In genomic region chr6:9795880-9796279, GRCh38 we compare ENCODE assay signal across 31 cellular contexts.
"Had no signal": no experiment of that assay in that cellular context is flagged by ENCODE, and none has a peak within 500 bp of the region (broad histone marks: within the 10 kb centered on the region; RNA-seq: fewer than 3 reads in every experiment).

No MANE protein-coding gene starts in this region.

- H3K27ac ChIP-seq: dorsolateral prefrontal cortex, left ventricle myocardium inferior, pancreas, psoas muscle, right atrium auricular region, thoracic aorta, uterus, WERI-Rb-1 had no signal

- H3K9me3 Mint-ChIP-seq: nephron had no signal

- H3K4me3 Mint-ChIP-seq: activated CD4-positive, alpha-beta memory T cell treated with anti-CD3 and anti-CD28 coated beads for 36 hours; activated CD4-positive, alpha-beta T cell treated with anti-CD3 and anti-CD28 coated beads, Interleukin-2, amount 10 ng/mL, durations not matched to agents 24 days and 14 days; activated naive CD4-positive, alpha-beta T cell treated with anti-CD3 and anti-CD28 coated beads, Interleukin-2, amount 50 U/mL, for 24 hours; activated naive CD8-positive, alpha-beta T cell treated with anti-CD3 and anti-CD28 coated beads, Interleukin-2, amount 50 U/mL, for 24 hours; central memory CD8-positive, alpha-beta T cell; nephron; stimulated activated naive CD8-positive, alpha-beta T cell treated with anti-CD3 and anti-CD28 coated beads, Interleukin-15, Interleukin-2, amounts not matched to agents 100 ng/mL and 50 ng/mL, for 24 hours; T-helper 17 cell had no signal

- H3K36me3 Mint-ChIP-seq: activated CD4-positive, alpha-beta memory T cell treated with anti-CD3 and anti-CD28 coated beads for 36 hours; activated naive CD4-positive, alpha-beta T cell treated with anti-CD3 and anti-CD28 coated beads, Interleukin-2, amount 50 U/mL, for 24 hours had no signal

- H3K4me1 ChIP-seq: left ventricle myocardium inferior, pancreas, psoas muscle, right atrium auricular region, uterus had no signal

- H3K27ac Mint-ChIP-seq: activated CD4-positive, alpha-beta memory T cell treated with anti-CD3 and anti-CD28 coated beads for 36 hours; activated CD4-positive, alpha-beta T cell treated with anti-CD3 and anti-CD28 coated beads, Interleukin-2, amount 10 ng/mL, durations not matched to agents 24 days and 14 days; activated naive CD4-positive, alpha-beta T cell treated with anti-CD3 and anti-CD28 coated beads, Interleukin-2, amount 50 U/mL, for 24 hours; activated naive CD8-positive, alpha-beta T cell treated with anti-CD3 and anti-CD28 coated beads, Interleukin-2, amount 50 U/mL, for 24 hours; stimulated activated naive CD8-positive, alpha-beta T cell treated with anti-CD3 and anti-CD28 coated beads, Interleukin-15, Interleukin-2, amounts not matched to agents 100 ng/mL and 50 ng/mL, for 24 hours; T-helper 17 cell had no signal

- H3K27me3 ChIP-seq: pancreas, right atrium auricular region, uterus had no signal

- H3K4me1 Mint-ChIP-seq: activated CD4-positive, alpha-beta T cell treated with anti-CD3 and anti-CD28 coated beads, Interleukin-2, amount 10 ng/mL, durations not matched to agents 24 days and 14 days; activated naive CD4-positive, alpha-beta T cell treated with anti-CD3 and anti-CD28 coated beads, Interleukin-2, amount 50 U/mL, for 24 hours; activated naive CD8-positive, alpha-beta T cell treated with anti-CD3 and anti-CD28 coated beads, Interleukin-2, amount 50 U/mL, for 24 hours; central memory CD8-positive, alpha-beta T cell; nephron; T-helper 17 cell had no signal

- DNase-seq: activated CD4-positive, alpha-beta memory T cell treated with anti-CD3 and anti-CD28 coated beads for 36 hours; activated CD4-positive, alpha-beta T cell treated with anti-CD3 and anti-CD28 coated beads, Interleukin-2, amount 10 ng/mL, durations not matched to agents 24 days and 14 days; activated CD4-positive, CD25-positive, alpha-beta regulatory T cell treated with anti-CD3 and anti-CD28 coated beads, Interleukin-2, amount 50 U/mL, for 72 hours; activated CD8-positive, alpha-beta memory T cell treated with anti-CD3 and anti-CD28 coated beads, Interleukin-2, amount 50 U/mL, for 4 hours; activated gamma-delta T cell treated with Interleukin-2 at 50 U/mL for 16 hours; activated naive CD8-positive, alpha-beta T cell treated with anti-CD3 and anti-CD28 coated beads, Interleukin-2, amount 50 U/mL, for 24 hours; activated T-cell treated with anti-CD3 and anti-CD28 coated beads, Interleukin-2, amount 50 U/mL, for 1 hour; dorsolateral prefrontal cortex; effector memory CD4-positive, alpha-beta T cell; foreskin fibroblast; head of caudate nucleus; hippocampal formation; kidney glomerular epithelial cell; left ventricle myocardium inferior; pancreas; psoas muscle; stimulated activated CD4-positive, alpha-beta T cell treated with anti-CD3 and anti-CD28 coated beads, Interleukin-2, amount 100 ng/mL, for 48 hours; T-helper 17 cell; T1000; trophoblast cell; uterus; WERI-Rb-1 had no signal

- H3K9me3 ChIP-seq: pancreas, psoas muscle, right atrium auricular region, thoracic aorta, uterus had no signal

- H3K4me3 ChIP-seq: dorsolateral prefrontal cortex, left ventricle myocardium inferior, lung, pancreas, psoas muscle, right atrium auricular region, thoracic aorta, uterus had no signal

- H3K36me3 ChIP-seq: left ventricle myocardium inferior, pancreas, right atrium auricular region, thoracic aorta, uterus, WERI-Rb-1 had no signal

- ATAC-seq: activated naive CD8-positive, alpha-beta T cell treated with anti-CD3 and anti-CD28 coated beads, Interleukin-2, amount 50 U/mL, for 24 hours; pancreas; psoas muscle; T-helper 17 cell had no signal

- FAIRE-seq: bronchial epithelial cell, colon, pancreas had no signal

- H3K27me3 Mint-ChIP-seq: activated CD4-positive, alpha-beta memory T cell treated with anti-CD3 and anti-CD28 coated beads for 36 hours; activated CD4-positive, alpha-beta T cell treated with anti-CD3 and anti-CD28 coated beads, Interleukin-2, amount 10 ng/mL, durations not matched to agents 24 days and 14 days; activated naive CD4-positive, alpha-beta T cell treated with anti-CD3 and anti-CD28 coated beads, Interleukin-2, amount 50 U/mL, for 24 hours; activated naive CD8-positive, alpha-beta T cell treated with anti-CD3 and anti-CD28 coated beads, Interleukin-2, amount 50 U/mL, for 24 hours; central memory CD8-positive, alpha-beta T cell; stimulated activated naive CD8-positive, alpha-beta T cell treated with anti-CD3 and anti-CD28 coated beads, Interleukin-15, Interleukin-2, amounts not matched to agents 100 ng/mL and 50 ng/mL, for 24 hours; T-helper 17 cell had no signal
